Comparison of ENCODE assay signal across 1 cellular context in the genomic region with DNA sequence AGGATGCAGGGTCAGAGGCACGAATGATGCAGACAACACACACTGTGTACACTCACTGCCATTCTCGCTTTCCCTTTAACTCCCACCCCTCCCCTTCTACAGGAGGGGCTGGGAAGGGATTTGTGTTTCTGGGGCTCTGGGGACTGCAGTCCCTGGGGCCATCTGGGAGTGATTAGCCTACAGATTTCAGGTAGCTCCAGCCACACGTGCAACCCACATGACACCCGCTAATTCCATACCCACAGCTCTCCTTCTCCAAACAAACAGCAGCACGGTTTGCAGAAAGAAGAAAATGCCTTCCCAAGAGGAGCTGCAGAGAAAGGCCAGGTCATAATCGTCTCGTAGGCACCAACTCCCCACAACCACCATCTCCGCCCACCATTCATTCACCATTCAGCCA.
TF ChIP-seq lines count a peak whose summit lies in the region.

No MANE protein-coding gene starts in this region.

TF ChIP-seq in GM23338, 12 proteins besides CTCF, POLR2A, EP300 and RAD21 (continued from another document):
- TF ChIP-seq, protein P1, sequence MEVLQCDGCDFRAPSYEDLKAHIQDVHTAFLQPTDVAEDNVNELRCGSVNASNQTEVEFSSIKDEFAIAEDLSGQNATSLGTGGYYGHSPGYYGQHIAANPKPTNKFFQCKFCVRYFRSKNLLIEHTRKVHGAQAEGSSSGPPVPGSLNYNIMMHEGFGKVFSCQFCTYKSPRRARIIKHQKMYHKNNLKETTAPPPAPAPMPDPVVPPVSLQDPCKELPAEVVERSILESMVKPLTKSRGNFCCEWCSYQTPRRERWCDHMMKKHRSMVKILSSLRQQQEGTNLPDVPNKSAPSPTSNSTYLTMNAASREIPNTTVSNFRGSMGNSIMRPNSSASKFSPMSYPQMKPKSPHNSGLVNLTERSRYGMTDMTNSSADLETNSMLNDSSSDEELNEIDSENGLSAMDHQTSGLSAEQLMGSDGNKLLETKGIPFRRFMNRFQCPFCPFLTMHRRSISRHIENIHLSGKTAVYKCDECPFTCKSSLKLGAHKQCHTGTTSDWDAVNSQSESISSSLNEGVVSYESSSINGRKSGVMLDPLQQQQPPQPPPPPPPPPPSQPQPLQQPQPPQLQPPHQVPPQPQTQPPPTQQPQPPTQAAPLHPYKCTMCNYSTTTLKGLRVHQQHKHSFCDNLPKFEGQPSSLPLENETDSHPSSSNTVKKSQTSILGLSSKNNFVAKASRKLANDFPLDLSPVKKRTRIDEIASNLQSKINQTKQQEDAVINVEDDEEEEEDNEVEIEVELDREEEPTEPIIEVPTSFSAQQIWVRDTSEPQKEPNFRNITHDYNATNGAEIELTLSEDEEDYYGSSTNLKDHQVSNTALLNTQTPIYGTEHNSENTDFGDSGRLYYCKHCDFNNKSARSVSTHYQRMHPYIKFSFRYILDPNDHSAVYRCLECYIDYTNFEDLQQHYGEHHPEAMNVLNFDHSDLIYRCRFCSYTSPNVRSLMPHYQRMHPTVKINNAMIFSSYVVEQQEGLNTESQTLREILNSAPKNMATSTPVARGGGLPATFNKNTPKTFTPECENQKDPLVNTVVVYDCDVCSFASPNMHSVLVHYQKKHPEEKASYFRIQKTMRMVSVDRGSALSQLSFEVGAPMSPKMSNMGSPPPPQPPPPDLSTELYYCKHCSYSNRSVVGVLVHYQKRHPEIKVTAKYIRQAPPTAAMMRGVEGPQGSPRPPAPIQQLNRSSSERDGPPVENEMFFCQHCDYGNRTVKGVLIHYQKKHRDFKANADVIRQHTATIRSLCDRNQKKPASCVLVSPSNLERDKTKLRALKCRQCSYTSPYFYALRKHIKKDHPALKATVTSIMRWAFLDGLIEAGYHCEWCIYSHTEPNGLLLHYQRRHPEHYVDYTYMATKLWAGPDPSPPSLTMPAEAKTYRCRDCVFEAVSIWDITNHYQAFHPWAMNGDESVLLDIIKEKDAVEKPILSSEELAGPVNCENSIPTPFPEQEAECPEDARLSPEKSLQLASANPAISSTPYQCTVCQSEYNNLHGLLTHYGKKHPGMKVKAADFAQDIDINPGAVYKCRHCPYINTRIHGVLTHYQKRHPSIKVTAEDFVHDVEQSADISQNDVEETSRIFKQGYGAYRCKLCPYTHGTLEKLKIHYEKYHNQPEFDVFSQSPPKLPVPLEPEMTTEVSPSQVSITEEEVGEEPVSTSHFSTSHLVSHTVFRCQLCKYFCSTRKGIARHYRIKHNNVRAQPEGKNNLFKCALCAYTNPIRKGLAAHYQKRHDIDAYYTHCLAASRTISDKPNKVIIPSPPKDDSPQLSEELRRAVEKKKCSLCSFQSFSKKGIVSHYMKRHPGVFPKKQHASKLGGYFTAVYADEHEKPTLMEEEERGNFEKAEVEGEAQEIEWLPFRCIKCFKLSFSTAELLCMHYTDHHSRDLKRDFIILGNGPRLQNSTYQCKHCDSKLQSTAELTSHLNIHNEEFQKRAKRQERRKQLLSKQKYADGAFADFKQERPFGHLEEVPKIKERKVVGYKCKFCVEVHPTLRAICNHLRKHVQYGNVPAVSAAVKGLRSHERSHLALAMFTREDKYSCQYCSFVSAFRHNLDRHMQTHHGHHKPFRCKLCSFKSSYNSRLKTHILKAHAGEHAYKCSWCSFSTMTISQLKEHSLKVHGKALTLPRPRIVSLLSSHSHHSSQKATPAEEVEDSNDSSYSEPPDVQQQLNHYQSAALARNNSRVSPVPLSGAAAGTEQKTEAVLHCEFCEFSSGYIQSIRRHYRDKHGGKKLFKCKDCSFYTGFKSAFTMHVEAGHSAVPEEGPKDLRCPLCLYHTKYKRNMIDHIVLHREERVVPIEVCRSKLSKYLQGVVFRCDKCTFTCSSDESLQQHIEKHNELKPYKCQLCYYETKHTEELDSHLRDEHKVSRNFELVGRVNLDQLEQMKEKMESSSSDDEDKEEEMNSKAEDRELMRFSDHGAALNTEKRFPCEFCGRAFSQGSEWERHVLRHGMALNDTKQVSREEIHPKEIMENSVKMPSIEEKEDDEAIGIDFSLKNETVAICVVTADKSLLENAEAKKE (CRISPR knock-in tag; IDR thresholded peaks at IDR 0.05), result no peak
- TF ChIP-seq ZNF114 (CRISPR knock-in tag; IDR thresholded peaks at IDR 0.05) (no peak), CREB1 (CRISPR knock-in tag; IDR thresholded peaks at IDR 0.05; ENCODE audit: low read depth) (no peak), ZNF331 (CRISPR knock-in tag; IDR thresholded peaks at IDR 0.05; ENCODE audit: low read depth) (no peak), POLR2AphosphoS5 (IDR thresholded peaks at IDR 0.05; ENCODE audit: low read depth) (no peak), NANOG (IDR thresholded peaks at IDR 0.05; ENCODE audit: borderline replicate concordance) (no peak)
- TF ChIP-seq, protein P2, sequence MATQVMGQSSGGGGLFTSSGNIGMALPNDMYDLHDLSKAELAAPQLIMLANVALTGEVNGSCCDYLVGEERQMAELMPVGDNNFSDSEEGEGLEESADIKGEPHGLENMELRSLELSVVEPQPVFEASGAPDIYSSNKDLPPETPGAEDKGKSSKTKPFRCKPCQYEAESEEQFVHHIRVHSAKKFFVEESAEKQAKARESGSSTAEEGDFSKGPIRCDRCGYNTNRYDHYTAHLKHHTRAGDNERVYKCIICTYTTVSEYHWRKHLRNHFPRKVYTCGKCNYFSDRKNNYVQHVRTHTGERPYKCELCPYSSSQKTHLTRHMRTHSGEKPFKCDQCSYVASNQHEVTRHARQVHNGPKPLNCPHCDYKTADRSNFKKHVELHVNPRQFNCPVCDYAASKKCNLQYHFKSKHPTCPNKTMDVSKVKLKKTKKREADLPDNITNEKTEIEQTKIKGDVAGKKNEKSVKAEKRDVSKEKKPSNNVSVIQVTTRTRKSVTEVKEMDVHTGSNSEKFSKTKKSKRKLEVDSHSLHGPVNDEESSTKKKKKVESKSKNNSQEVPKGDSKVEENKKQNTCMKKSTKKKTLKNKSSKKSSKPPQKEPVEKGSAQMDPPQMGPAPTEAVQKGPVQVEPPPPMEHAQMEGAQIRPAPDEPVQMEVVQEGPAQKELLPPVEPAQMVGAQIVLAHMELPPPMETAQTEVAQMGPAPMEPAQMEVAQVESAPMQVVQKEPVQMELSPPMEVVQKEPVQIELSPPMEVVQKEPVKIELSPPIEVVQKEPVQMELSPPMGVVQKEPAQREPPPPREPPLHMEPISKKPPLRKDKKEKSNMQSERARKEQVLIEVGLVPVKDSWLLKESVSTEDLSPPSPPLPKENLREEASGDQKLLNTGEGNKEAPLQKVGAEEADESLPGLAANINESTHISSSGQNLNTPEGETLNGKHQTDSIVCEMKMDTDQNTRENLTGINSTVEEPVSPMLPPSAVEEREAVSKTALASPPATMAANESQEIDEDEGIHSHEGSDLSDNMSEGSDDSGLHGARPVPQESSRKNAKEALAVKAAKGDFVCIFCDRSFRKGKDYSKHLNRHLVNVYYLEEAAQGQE (IDR thresholded peaks at IDR 0.05; ENCODE audit: unreplicated experiment), result no peak
